In genomic region chr20:4633780-4634179, GRCh38 we compare ENCODE assay signal across 12 cellular contexts. TPM values are rescaled to one million over a fixed set of nuclear protein-coding genes. Genes with fewer than 3 reads are reported as not detected.
A peak's percentile ranks its signal among the peaks of the same experiment; 100 is the strongest.
DNase-seq lines count a peak whose midpoint lies in the region; ATAC-seq and TF ChIP-seq lines count a peak whose summit lies in the region.
"Had no signal": no experiment of that assay in that cellular context is flagged by ENCODE, and none has a peak within 500 bp of the region (broad histone marks: within the 10 kb centered on the region; RNA-seq: fewer than 3 reads in every experiment).

No MANE protein-coding gene starts in this region.

- H3K27ac ChIP-seq in fibroblast of lung (ENCODE audit: insufficient read depth, low read length) (peak overlapping the region; percentile 1), trophoblast cell (ENCODE audit: low read depth, low read length) (no peak overlapping the region), aorta (ENCODE audit: low read depth in 1 of 2, low read length in 2 of 2) (no peak overlapping the region)
- H3K27ac ChIP-seq: neutrophil had no signal

- no peak overlapping the region for H4K8ac ChIP-seq in trophoblast cell (ENCODE audit: low read depth, low read length)

- no peak overlapping the region for H2BK120ac ChIP-seq in trophoblast cell (ENCODE audit: insufficient read depth, low read length, poor library complexity)

- H4K20me1 ChIP-seq in fibroblast of lung (ENCODE audit: control insufficient read depth, extremely low read depth, insufficient read depth, low read length), result no peaks in the 10 kb centered on the region

- no peak for ATAC-seq in activated CD8-positive, alpha-beta T cell treated with anti-CD3 and anti-CD28 coated beads for 36 hours
- ATAC-seq in GM19395 (IDR thresholded peaks at IDR 0.05; ENCODE audit: unreplicated experiment) (no peak), aorta (ENCODE audit: low FRiP score) (no peak)

- intact Hi-C loops in activated CD8-positive, alpha-beta T cell treated with anti-CD3 and anti-CD28 coated beads for 36 hours (cut with micrococcal nuclease), result no loop called here
- intact Hi-C loops in aorta (cut with DNase I), result no loop called here

- no peak overlapping the region for H3K18ac ChIP-seq in trophoblast cell (ENCODE audit: low read length)

- H2AK5ac ChIP-seq in trophoblast cell (ENCODE audit: low read length), result no peak overlapping the region

- H2BK5ac ChIP-seq in trophoblast cell (ENCODE audit: low read depth, low read length, poor library complexity), result no peak overlapping the region

- peaks cover 4% of the 10 kb centered on the region for H3K27me3 Mint-ChIP-seq in activated CD8-positive, alpha-beta T cell treated with anti-CD3 and anti-CD28 coated beads for 36 hours

- H3K23ac ChIP-seq in trophoblast cell (ENCODE audit: low read length), result no peak overlapping the region

- DNase-seq in ELR (ENCODE audit: low read depth), result peak; percentile 87
- DNase-seq in RPMI7951 (ENCODE audit: low read depth), result peak; percentile 98
- DNase-seq in fibroblast of lung (ENCODE audit: low read depth in 2 of 2), result peak; percentile 81 to 97
- DNase-seq in trophoblast cell, result peak; percentile 56 to 73
- no peak for DNase-seq in activated CD8-positive, alpha-beta T cell treated with anti-CD3 and anti-CD28 coated beads for 36 hours
- no peak for DNase-seq in aorta
- DNase-seq in activated naive CD4-positive, alpha-beta T cell treated with Interleukin-2 at 50 U/mL for 16 hours, result no peak
- DNase-seq: activated CD8-positive, alpha-beta memory T cell treated with anti-CD3 and anti-CD28 coated beads, Interleukin-2, amount 50 U/mL, for 4 hours; DND-41; NCI-H2171 had no signal

- no CpG with 5 or more reads among the region's 4 CpGs for WGBS in trophoblast cell (ENCODE audit: extremely low coverage, insufficient coverage, insufficient read length)
- 61 to 68% methylated on average over 4 of the region's 4 CpGs for WGBS in aorta, 2 donors

- no peaks in the 10 kb centered on the region for H3K27me3 ChIP-seq in fibroblast of lung (ENCODE audit: control insufficient read depth, insufficient read depth, low read length)
- no peaks in the 10 kb centered on the region for H3K27me3 ChIP-seq in trophoblast cell (ENCODE audit: insufficient read depth, low read length)
- no peaks in the 10 kb centered on the region for H3K27me3 ChIP-seq in aorta (ENCODE audit: control insufficient read depth in 1 of 2, insufficient read depth in 2 of 2, low read length in 1 of 2)

- no peaks in the 10 kb centered on the region for H3K9me3 ChIP-seq in fibroblast of lung (ENCODE audit: control insufficient read depth, insufficient read depth, low read depth, low read length)
- peaks cover 7% of the 10 kb centered on the region for H3K9me3 ChIP-seq in trophoblast cell (ENCODE audit: insufficient read depth, low read depth, low read length)
- no peaks in the 10 kb centered on the region for H3K9me3 ChIP-seq in aorta (ENCODE audit: control insufficient read depth, low read length)
- H3K9me3 ChIP-seq: neutrophil had no signal

- POLR2A ChIA-PET in activated CD8-positive, alpha-beta T cell treated with anti-CD3 and anti-CD28 coated beads for 36 hours (lab: Charles Lee), result no interaction called here

- H3K4me2 ChIP-seq in fibroblast of lung (ENCODE audit: extremely low read depth, insufficient read depth, low read length) (no peak overlapping the region), trophoblast cell (ENCODE audit: low read length) (no peak overlapping the region)

- H4K12ac ChIP-seq in trophoblast cell (ENCODE audit: low read depth, low read length), result no peak overlapping the region

- H4K91ac ChIP-seq in trophoblast cell (ENCODE audit: low read depth, low read length), result no peak overlapping the region

- H2AFZ ChIP-seq in fibroblast of lung (ENCODE audit: low read length), result no peak overlapping the region
- no peak overlapping the region for H2AFZ ChIP-seq in trophoblast cell (ENCODE audit: insufficient read depth, low read length, poor library complexity)

- CTCF ChIA-PET in activated CD8-positive, alpha-beta T cell treated with anti-CD3 and anti-CD28 coated beads for 36 hours (lab: Charles Lee), result interaction anchor here (0.7 to 1.1 kb wide), 3 partner anchors 25 to 108 kb away, joined by 3 read pairs; no protein-coding TSS in a partner anchor

- no peaks in the 10 kb centered on the region for H3K36me3 ChIP-seq in fibroblast of lung (ENCODE audit: control insufficient read depth, insufficient read depth, low read length)
- no peaks in the 10 kb centered on the region for H3K36me3 ChIP-seq in trophoblast cell (ENCODE audit: control insufficient read depth in 1 of 2, insufficient read depth in 2 of 2, low read length in 2 of 2)
- no peaks in the 10 kb centered on the region for H3K36me3 ChIP-seq in aorta (ENCODE audit: control insufficient read depth in 1 of 2, insufficient read depth in 2 of 2, low read length in 1 of 2)
- H3K36me3 ChIP-seq: neutrophil had no signal

- H3K14ac ChIP-seq in trophoblast cell (ENCODE audit: low read length), result no peak overlapping the region

- no peak overlapping the region for H3K4me3 Mint-ChIP-seq in activated CD8-positive, alpha-beta T cell treated with anti-CD3 and anti-CD28 coated beads for 36 hours

- H3K4me1 ChIP-seq in fibroblast of lung (ENCODE audit: control insufficient read depth, extremely low read depth, insufficient read depth, low read length), result no peaks in the 10 kb centered on the region
- H3K4me1 ChIP-seq in trophoblast cell (ENCODE audit: control insufficient read depth in 1 of 2, insufficient read depth in 2 of 2, low read length in 2 of 2), result no peaks in the 10 kb centered on the region
- no peaks in the 10 kb centered on the region for H3K4me1 ChIP-seq in aorta (ENCODE audit: control insufficient read depth in 1 of 2, insufficient read depth in 2 of 2, low read length in 2 of 2)

- no peak overlapping the region for H2BK12ac ChIP-seq in trophoblast cell (ENCODE audit: low read length)

- H3K27ac Mint-ChIP-seq in activated CD8-positive, alpha-beta T cell treated with anti-CD3 and anti-CD28 coated beads for 36 hours, result no peak overlapping the region

- no peak for TF ChIP-seq CTCF in fibroblast of lung (conservative IDR thresholded peaks at IDR 0.05 in 1 of 2, IDR thresholded peaks at IDR 0.05 in 1 of 2; ENCODE audit: low read depth in 1 of 2, low read length in 2 of 2)
- TF ChIP-seq CTCF in activated CD8-positive, alpha-beta T cell treated with anti-CD3 and anti-CD28 coated beads for 36 hours (IDR thresholded peaks at IDR 0.05), result no peak

- peaks cover 2% of the 10 kb centered on the region for H3K4me1 Mint-ChIP-seq in activated CD8-positive, alpha-beta T cell treated with anti-CD3 and anti-CD28 coated beads for 36 hours (ENCODE audit: low read depth)

- no peaks in the 10 kb centered on the region for H3K9me3 Mint-ChIP-seq in activated CD8-positive, alpha-beta T cell treated with anti-CD3 and anti-CD28 coated beads for 36 hours

- H3K79me2 ChIP-seq in fibroblast of lung (ENCODE audit: control insufficient read depth, insufficient read depth, low read length) (no peaks in the 10 kb centered on the region), trophoblast cell (ENCODE audit: control insufficient read depth, insufficient read depth, low read length, poor library complexity) (no peaks in the 10 kb centered on the region)

- no peaks in the 10 kb centered on the region for H3K79me1 ChIP-seq in trophoblast cell (ENCODE audit: low read length)

- H3K9ac ChIP-seq in fibroblast of lung (ENCODE audit: insufficient read depth, low read length) (no peak overlapping the region), trophoblast cell (ENCODE audit: low read length) (no peak overlapping the region)

- H3K36me3 Mint-ChIP-seq in activated CD8-positive, alpha-beta T cell treated with anti-CD3 and anti-CD28 coated beads for 36 hours (ENCODE audit: low read depth), result no peaks in the 10 kb centered on the region

- no peak overlapping the region for H3K4me3 ChIP-seq in fibroblast of lung (replicated peaks in 1 of 4; ENCODE audit: control extremely low read depth in 1 of 4, insufficient read depth in 1 of 4, low read depth in 3 of 4, low read length in 4 of 4)
- H3K4me3 ChIP-seq in trophoblast cell (ENCODE audit: low read depth, low read length), result no peak overlapping the region
- H3K4me3 ChIP-seq in aorta (ENCODE audit: low read length in 2 of 2), result no peak overlapping the region

- no peak overlapping the region for H3K4ac ChIP-seq in trophoblast cell (ENCODE audit: low read depth, low read length)

RNA-seq across cellular contexts. Expression of gene PRNP, which starts 52.5 kb away (rescaled TPM):
- 1,403 and 1,601 TPM in 2 replicates for total RNA-seq in RPMI7951 (2014; rRNA removed; shearing (Covaris generic))
- total RNA-seq in fibroblast of lung (179 and 241 TPM in 2 replicates), aorta (100 to 1,000 TPM; 136 TPM)
- polyA plus RNA-seq in fibroblast of lung (186 and 197 TPM in 2 replicates), aorta (100 to 1,000 TPM; 104 to 113 TPM)
- polyA plus RNA-seq in fibroblast of lung (2012), result 149 and 151 TPM in 2 replicates
- polyA minus RNA-seq in fibroblast of lung (ENCODE audit: low replicate concordance), result 60.5 and 68.3 TPM in 2 replicates
- 27.8 and 28.5 TPM in 2 replicates for polyA plus RNA-seq in trophoblast cell (2013)
- 10 to 100 TPM; 32.6 to 33.3 TPM for total RNA-seq in activated CD8-positive, alpha-beta T cell treated with anti-CD3 and anti-CD28 coated beads for 36 hours

Comparison
In these comparisons a context has a peak if more than half of its experiments do, and no peak if none do; other contexts are left out.
1. DNase-seq: peak in ELR (single experiment), RPMI7951 (single experiment), fibroblast of lung (2 of 2) and trophoblast cell (2 of 2); none in activated CD8-positive, alpha-beta T cell treated with anti-CD3 and anti-CD28 coated beads for 36 hours (single experiment), aorta (0 of 2) and activated naive CD4-positive, alpha-beta T cell treated with Interleukin-2 at 50 U/mL for 16 hours (single experiment).